In genomic region chr10:105864854-105865253, GRCh38 we compare ENCODE assay signal across 7 cellular contexts.
"Had no signal": no experiment of that assay in that cellular context is flagged by ENCODE, and none has a peak within 500 bp of the region (broad histone marks: within the 10 kb centered on the region; RNA-seq: fewer than 3 reads in every experiment).

No MANE protein-coding gene starts in this region.

- DNase-seq: IMR-90, KBM-7 had no signal

- FAIRE-seq: HepG2, HTR-8/SVneo, K562 had no signal

- H3K36me3 Mint-ChIP-seq: IgD-negative memory B cell had no signal

- H3K27me3 Mint-ChIP-seq: IgD-negative memory B cell had no signal

- H3K27ac Mint-ChIP-seq: IgD-negative memory B cell had no signal

- ATAC-seq: HepG2, K562 had no signal

- H3K4me3 ChIP-seq: K562 had no signal

- H3K27ac ChIP-seq: HL-60 had no signal

- H3K4me1 Mint-ChIP-seq: IgD-negative memory B cell had no signal

- H3K4me3 Mint-ChIP-seq: IgD-negative memory B cell had no signal
